ENCODE assay signal across 11 cellular contexts in the genomic region with DNA sequence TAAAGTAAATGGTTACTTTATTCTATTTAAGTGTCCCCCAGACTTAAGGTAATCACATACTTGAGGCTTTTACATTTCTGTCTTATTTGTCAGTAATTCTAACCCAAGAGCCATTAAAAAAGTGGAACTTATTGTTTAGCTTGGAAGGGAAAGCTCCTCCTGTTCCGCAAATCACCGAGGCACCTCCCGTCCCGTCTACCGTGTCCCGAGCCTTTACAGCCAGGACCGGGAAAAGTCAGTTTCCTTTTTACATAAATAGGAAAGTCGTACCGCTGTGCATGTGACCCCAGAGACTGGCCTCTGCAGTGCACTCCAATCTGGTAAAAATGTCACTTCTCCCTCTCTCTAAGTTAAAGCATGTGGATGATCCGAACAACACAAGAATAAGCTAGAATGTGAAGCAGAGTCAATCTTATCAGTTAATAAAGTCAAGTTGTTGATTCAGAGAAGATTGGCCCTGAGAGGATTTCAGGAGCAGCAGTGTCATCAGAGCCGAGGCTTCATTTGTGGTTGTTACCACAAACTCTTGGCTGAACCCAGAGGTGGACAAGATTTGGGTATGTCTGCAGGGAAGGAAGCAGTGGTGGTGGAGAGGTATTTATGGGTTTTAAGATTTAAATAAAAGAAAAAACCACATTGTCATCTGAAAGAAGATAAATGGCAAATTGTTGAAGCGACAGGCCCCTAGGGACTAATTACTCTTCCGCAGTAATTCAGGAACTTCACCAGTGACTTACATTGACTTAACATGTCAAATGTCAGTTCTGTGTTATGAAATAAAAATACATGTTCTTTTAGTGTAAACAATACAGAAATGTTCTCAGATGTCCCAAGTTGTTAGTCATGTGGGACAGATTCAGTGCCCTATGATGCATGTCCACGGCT.
DNase-seq lines count a peak whose midpoint lies in the region; ATAC-seq lines count a peak whose summit lies in the region.
"Had no signal": no experiment of that assay in that cellular context is flagged by ENCODE, and none has a peak within 500 bp of the region (broad histone marks: within the 10 kb centered on the region; RNA-seq: fewer than 3 reads in every experiment).

No MANE protein-coding gene starts in this region.

- H3K27ac Mint-ChIP-seq in central memory CD8-positive, alpha-beta T cell (ENCODE audit: low read depth): peak overlapping the region; percentile 11

- H3K36me3 ChIP-seq in BLaER1 (no peaks in the 10 kb centered on the region), muscle layer of duodenum (ENCODE audit: control insufficient read depth in 1 of 2, insufficient read depth in 2 of 2, low read length in 2 of 2) (no peaks in the 10 kb centered on the region)

- peaks cover 22% of the 10 kb centered on the region for H3K27me3 ChIP-seq in BLaER1
- no peaks in the 10 kb centered on the region for H3K27me3 ChIP-seq in muscle layer of duodenum (ENCODE audit: low read depth, low read length)

- no peaks in the 10 kb centered on the region for H3K9me3 ChIP-seq in BLaER1
- no peaks in the 10 kb centered on the region for H3K9me3 ChIP-seq in muscle layer of duodenum (ENCODE audit: control insufficient read depth in 1 of 2, low read length in 2 of 2)

- no peak for DNase-seq in central memory CD8-positive, alpha-beta T cell (ENCODE audit: low spot score in 2 of 2)
- DNase-seq in COR-L47 (lab: John Stamatoyannopoulos, UW): no peak
- no peak for DNase-seq in DMS153 (lab: John Stamatoyannopoulos, UW)
- DNase-seq in hypothalamus (lab: John Stamatoyannopoulos, UW): no peak
- DNase-seq: activated CD8-positive, alpha-beta memory T cell treated with anti-CD3 and anti-CD28 coated beads, Interleukin-2, amount 50 U/mL, for 4 hours; Kasumi-1; naive B cell had no signal

- H3K9me3 Mint-ChIP-seq in central memory CD8-positive, alpha-beta T cell: no peaks in the 10 kb centered on the region

- no peak overlapping the region for H3K9ac ChIP-seq in BLaER1

- no peaks in the 10 kb centered on the region for H3K4me1 Mint-ChIP-seq in central memory CD8-positive, alpha-beta T cell

- peak overlapping the region; percentile 82 for H3K4me2 ChIP-seq in BLaER1

- H3K4me1 ChIP-seq in BLaER1 (peaks cover 35% of the 10 kb centered on the region), muscle layer of duodenum (ENCODE audit: control insufficient read depth in 1 of 2, insufficient read depth in 2 of 2, low read length in 2 of 2) (peaks cover 0 to 9% of the 10 kb centered on the region in 2 donors)

- peaks cover 45% of the 10 kb centered on the region for H3K27me3 Mint-ChIP-seq in central memory CD8-positive, alpha-beta T cell

- H3K36me3 Mint-ChIP-seq in central memory CD8-positive, alpha-beta T cell (ENCODE audit: insufficient read depth): peaks cover 2% of the 10 kb centered on the region
- H3K36me3 Mint-ChIP-seq: naive B cell had no signal

- ATAC-seq in HG02759 (IDR thresholded peaks at IDR 0.05; ENCODE audit: unreplicated experiment) (peak; percentile 54), GM21528 (IDR thresholded peaks at IDR 0.05; ENCODE audit: low FRiP score, unreplicated experiment) (no peak)
- no peak for ATAC-seq in central memory CD8-positive, alpha-beta T cell (replicated peaks; ENCODE audit: extremely low read depth, poor library complexity, severe bottlenecking)

- no peak overlapping the region for H3K4me3 Mint-ChIP-seq in central memory CD8-positive, alpha-beta T cell

- H4K20me1 ChIP-seq in BLaER1: peaks cover 5% of the 10 kb centered on the region; the same call in 1 of the 2 replicates

- H3K4me3 ChIP-seq in BLaER1: peak overlapping the region; percentile 18; the same call in 1 of the 2 replicates
- H3K4me3 ChIP-seq in muscle layer of duodenum (ENCODE audit: low read depth in 1 of 2, low read length in 2 of 2): no peak overlapping the region

- no peak overlapping the region for H3K27ac ChIP-seq in BLaER1
- H3K27ac ChIP-seq in muscle layer of duodenum (ENCODE audit: low read length): peak overlapping the region; percentile 6
